ENCODE assay signal across 19 cellular contexts in genomic region chr7:116449441-116449840, GRCh38. TPM values are rescaled to one million over a fixed set of nuclear protein-coding genes. Genes with fewer than 3 reads are reported as not detected.
DNase-seq lines count a peak whose midpoint lies in the region; ATAC-seq and TF ChIP-seq lines count a peak whose summit lies in the region.
"Had no signal": no experiment of that assay in that cellular context is flagged by ENCODE, and none has a peak within 500 bp of the region (broad histone marks: within the 10 kb centered on the region; RNA-seq: fewer than 3 reads in every experiment).

No MANE protein-coding gene starts in this region.

- H2AFZ ChIP-seq in SK-N-SH (ENCODE audit: low read depth) = peak overlapping the region; percentile 85; the same call in 1 of the 2 replicates

- intact Hi-C loops in left ventricle myocardium inferior (cut with micrococcal nuclease) (loop anchor here (10.0 kb wide), 1 partner anchor 45 kb away; the partner anchor contains the start of gene CAV2), tibial artery (cut with DNase I; ENCODE audit: low total_unique reads) (loop anchor here (5.0 kb wide), 1 partner anchor 43 kb away; no protein-coding TSS in a partner anchor), ascending aorta (cut with DNase I) (no loop called here)
- intact Hi-C loops in CD4-positive, alpha-beta T cell (cut with DNase I, micrococcal nuclease) = no loop called here

- 53% methylated on average over 4 of the region's 4 CpGs for WGBS in SK-N-SH (ENCODE audit: low lambda C conversion rate)

- H3K79me2 ChIP-seq in SK-N-SH (ENCODE audit: insufficient read depth) = no peaks in the 10 kb centered on the region

- H3K9me3 Mint-ChIP-seq in CD4-positive, alpha-beta T cell = no peaks in the 10 kb centered on the region
- H3K9me3 Mint-ChIP-seq: H9 had no signal

- no peaks in the 10 kb centered on the region for H3K4me1 Mint-ChIP-seq in CD4-positive, alpha-beta T cell (ENCODE audit: low read depth)

- POLR2A ChIA-PET in HEK293 (lab: Yijun Ruan, JAX) = no interaction called here
- POLR2A ChIA-PET in SK-N-SH (lab: Yijun Ruan, JAX) = no interaction called here
- POLR2A ChIA-PET in CD4-positive, alpha-beta T cell (lab: Charles Lee) = interaction anchor here (1.0 kb wide), 1 partner anchor 9 kb away, joined by 4 read pairs; no protein-coding TSS in a partner anchor

- H4K20me1 ChIP-seq in SK-N-SH (ENCODE audit: insufficient read depth) = no peaks in the 10 kb centered on the region

- no peak overlapping the region for H3K4me3 Mint-ChIP-seq in CD4-positive, alpha-beta T cell
- H3K4me3 Mint-ChIP-seq: H9 had no signal

- DNase-seq in SK-N-SH (no peak), left ventricle myocardium inferior (no peak), tibial artery (no peak), amygdala (lab: John Stamatoyannopoulos, UW) (no peak), ascending aorta (ENCODE audit: low spot score in 2 of 2) (no peak)
- DNase-seq in CD4-positive, alpha-beta T cell = no peak
- DNase-seq: AML-193, DMS79 treated with DMSO at 0.1 percent for 48 hours, H9, MV-4-11, NCI-H1436, NCI-H2029 treated with DMSO at 0.1 percent for 48 hours, NCI-H2171, NCI-H526 treated with DMSO at 0.1 percent for 48 hours, SIG-M5 had no signal

- H3K9me3 ChIP-seq in HEK293 (ENCODE audit: control insufficient read depth, insufficient read depth, low read depth, low read length) = no peaks in the 10 kb centered on the region
- no peaks in the 10 kb centered on the region for H3K9me3 ChIP-seq in SK-N-SH
- H3K9me3 ChIP-seq in left ventricle myocardium inferior (replicated peaks) = no peaks in the 10 kb centered on the region
- H3K9me3 ChIP-seq in tibial artery = no peaks in the 10 kb centered on the region
- H3K9me3 ChIP-seq in CD4-positive, alpha-beta T cell (ENCODE audit: control insufficient read depth, low read length) = no peaks in the 10 kb centered on the region
- no peaks in the 10 kb centered on the region for H3K9me3 ChIP-seq in ascending aorta

- H3K9ac ChIP-seq in SK-N-SH = peak overlapping the region; percentile 3; the same call in 1 of the 2 replicates
- H3K9ac ChIP-seq: KMS-11 had no signal

- H3K27me3 ChIP-seq in SK-N-SH (ENCODE audit: insufficient read depth) (no peaks in the 10 kb centered on the region), left ventricle myocardium inferior (ENCODE audit: low read depth) (no peaks in the 10 kb centered on the region), tibial artery (no peaks in the 10 kb centered on the region), ascending aorta (no peaks in the 10 kb centered on the region)
- H3K27me3 ChIP-seq in CD4-positive, alpha-beta T cell (ENCODE audit: control insufficient read depth, insufficient read depth, low read length) = peaks cover 10% of the 10 kb centered on the region

- peaks cover 34% of the 10 kb centered on the region for H3F3A ChIP-seq in SK-N-SH (replicated peaks; ENCODE audit: insufficient read depth)

- H3K4me1 ChIP-seq in HEK293 (ENCODE audit: control insufficient read depth, insufficient read depth, low read length) (peaks cover 9% of the 10 kb centered on the region), SK-N-SH (ENCODE audit: control insufficient read depth in 1 of 2, insufficient read depth in 2 of 2, low read depth in 1 of 2, low read length in 1 of 2) (peaks cover 4 to 45% of the 10 kb centered on the region in 2 experiments), left ventricle myocardium inferior (peaks cover 69% of the 10 kb centered on the region), tibial artery (peaks cover 0 to 57% (median 20%) of the 10 kb centered on the region in 4 donors), ascending aorta (peaks cover 4 to 26% of the 10 kb centered on the region in 2 donors)

- H3K36me3 Mint-ChIP-seq in CD4-positive, alpha-beta T cell (ENCODE audit: low read depth) = no peaks in the 10 kb centered on the region

- CTCF ChIA-PET in HEK293 (lab: Yijun Ruan, JAX) = interaction anchor here (0.6 to 1.1 kb wide), 3 partner anchors 135 to 588 kb away, joined by 3 to 4 read pairs (median 3); no protein-coding TSS in a partner anchor
- CTCF ChIA-PET in SK-N-SH (lab: Yijun Ruan, JAX) = no interaction called here
- CTCF ChIA-PET in CD4-positive, alpha-beta T cell (lab: Charles Lee) = no interaction called here

- TF ChIP-seq EP300 in SK-N-SH (IDR thresholded peaks at IDR 0.05; ENCODE audit: borderline replicate concordance in 1 of 2, low read depth in 1 of 2, low read length in 1 of 2) = no peak

- no peak overlapping the region for H3K27ac ChIP-seq in HEK293 (ENCODE audit: extremely low read depth, low read depth, low read length)
- H3K27ac ChIP-seq in SK-N-SH (ENCODE audit: low read depth in 2 of 2, low read length in 1 of 2) = peak overlapping the region; percentile 64 to 80
- peak overlapping the region; percentile 74 for H3K27ac ChIP-seq in left ventricle myocardium inferior (replicated peaks)
- peak overlapping the region; percentile 51 to 65 for H3K27ac ChIP-seq in tibial artery
- no peak overlapping the region for H3K27ac ChIP-seq in CD4-positive, alpha-beta T cell (ENCODE audit: low read depth, low read length)
- H3K27ac ChIP-seq in ascending aorta = peak overlapping the region in 1 of 2 donors; percentile 57
- H3K27ac ChIP-seq: C4-2B, KMS-11 had no signal

- H3K27ac Mint-ChIP-seq in CD4-positive, alpha-beta T cell = no peak overlapping the region
- H3K27ac Mint-ChIP-seq: H9 had no signal

- ATAC-seq in CD4-positive, alpha-beta T cell (ENCODE audit: poor library complexity) = no peak

- no peaks in the 10 kb centered on the region for H3K27me3 Mint-ChIP-seq in CD4-positive, alpha-beta T cell

- H3K36me3 ChIP-seq in HEK293 (ENCODE audit: control insufficient read depth in 2 of 2, insufficient read depth in 1 of 2, low read length in 2 of 2) = no peaks in the 10 kb centered on the region
- no peaks in the 10 kb centered on the region for H3K36me3 ChIP-seq in SK-N-SH (replicated peaks in 1 of 2; ENCODE audit: control insufficient read depth in 1 of 2, insufficient read depth in 2 of 2, low read length in 1 of 2)
- H3K36me3 ChIP-seq in left ventricle myocardium inferior = no peaks in the 10 kb centered on the region
- no peaks in the 10 kb centered on the region for H3K36me3 ChIP-seq in tibial artery
- H3K36me3 ChIP-seq in ascending aorta = no peaks in the 10 kb centered on the region

- peak overlapping the region; percentile 23; the same call in 1 of the 2 replicates for H3K4me2 ChIP-seq in SK-N-SH
- H3K4me2 ChIP-seq: KMS-11 had no signal

- no peak for TF ChIP-seq RAD21 in SK-N-SH (IDR thresholded peaks at IDR 0.05; ENCODE audit: low read length)

- TF ChIP-seq CTCF in HEK293 (tag by site-specific recombination; IDR thresholded peaks at IDR 0.05) (no peak), SK-N-SH (IDR thresholded peaks at IDR 0.05) (no peak), left ventricle myocardium inferior (IDR thresholded peaks at IDR 0.05; ENCODE audit: borderline replicate concordance) (no peak), tibial artery (IDR thresholded peaks at IDR 0.05) (no peak), ascending aorta (IDR thresholded peaks at IDR 0.05) (no peak)
- TF ChIP-seq CTCF in CD4-positive, alpha-beta T cell (IDR thresholded peaks at IDR 0.05) = no peak

- H3K9me2 ChIP-seq in SK-N-SH = no peaks in the 10 kb centered on the region

- H3K4me3 ChIP-seq in HEK293 (ENCODE audit: low read depth, low read length) (no peak overlapping the region), SK-N-SH (ENCODE audit: low read depth in 2 of 2, low read length in 1 of 2) (no peak overlapping the region), left ventricle myocardium inferior (no peak overlapping the region), tibial artery (no peak overlapping the region), ascending aorta (no peak overlapping the region)

TF ChIP-seq in HEK293, 187 proteins besides CTCF, POLR2A, EP300 and RAD21:
- TF ChIP-seq PRDM1 (tag by site-specific recombination; IDR thresholded peaks at IDR 0.05) = peak; percentile 73
- no peak for TF ChIP-seq TRIM28 (IDR thresholded peaks at IDR 0.05; ENCODE audit: borderline replicate concordance, low read length)

TF ChIP-seq in SK-N-SH, 30 proteins besides CTCF, POLR2A, EP300 and RAD21 (continues in another document):
- TF ChIP-seq TAF1 (IDR thresholded peaks at IDR 0.05; ENCODE audit: borderline replicate concordance, low read depth, low read length) (no peak), USF1 (IDR thresholded peaks at IDR 0.05; ENCODE audit: borderline replicate concordance, low read depth) (no peak), REST (IDR thresholded peaks at IDR 0.05; ENCODE audit: low read depth, low read length) (no peak), JUND (IDR thresholded peaks at IDR 0.05) (no peak)

RNA-seq across cellular contexts. Expression of gene CAV2, which starts 50.1 kb away (rescaled TPM):
- 182 and 265 TPM in 2 replicates for polyA plus RNA-seq in SK-N-SH (2012; rRNA removed)
- polyA plus RNA-seq in SK-N-SH (2012; cell fraction: cytosol; rRNA removed) = 265 and 285 TPM in 2 replicates
- polyA plus RNA-seq in SK-N-SH (2012; cell fraction: nucleus; rRNA removed) = 58.7 and 83.4 TPM in 2 replicates
- total RNA-seq in left ventricle myocardium inferior (196 TPM), ascending aorta (92.6 TPM)
- total RNA-seq in CD4-positive, alpha-beta T cell = not detected
- total RNA-seq: OCI-LY7 had no signal

Comparison
In these comparisons a context has a peak if more than half of its experiments do, and no peak if none do; other contexts are left out.
1. H3K27ac ChIP-seq: peak in SK-N-SH (2 of 2), left ventricle myocardium inferior (single experiment) and tibial artery (2 of 2); none in HEK293 (single experiment) and CD4-positive, alpha-beta T cell (single experiment).
2. RNA of gene CAV2, which starts 50.1 kb away (total RNA-seq): 196 TPM in left ventricle myocardium inferior (single experiment) and 92.6 TPM in ascending aorta (single experiment); not detected in CD4-positive, alpha-beta T cell; every median in the first group is over 10 times any median in the second.
3. intact Hi-C loops: an anchor here in left ventricle myocardium inferior (10.0 kb wide) and tibial artery (5.0 kb wide); none called in CD4-positive, alpha-beta T cell and ascending aorta.